ENCODE assay signal across 9 cellular contexts in the genomic region with DNA sequence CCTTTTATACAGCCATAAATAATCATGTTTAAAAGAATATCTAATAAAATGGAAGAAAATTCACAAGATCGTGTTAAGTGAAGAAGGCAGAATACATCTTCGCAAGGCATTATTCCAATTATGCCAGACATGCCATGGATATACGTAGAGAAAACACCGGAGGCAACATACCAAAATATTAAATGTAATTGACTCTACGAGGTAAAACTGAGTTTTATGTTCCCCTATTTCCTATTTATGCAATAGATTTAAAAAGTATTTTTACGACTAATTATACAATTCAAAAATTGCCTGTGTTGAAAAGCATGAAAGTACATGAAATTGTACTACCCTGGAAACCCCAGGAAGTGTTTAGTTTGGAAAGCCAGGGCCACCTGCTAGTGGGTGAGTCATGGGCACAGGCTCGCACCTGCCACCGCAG. TPM values are rescaled to one million over a fixed set of nuclear protein-coding genes. Genes with fewer than 3 reads are reported as not detected.
A peak's percentile ranks its signal among the peaks of the same experiment; 100 is the strongest.
DNase-seq lines count a peak whose midpoint lies in the region; ATAC-seq, FAIRE-seq and TF ChIP-seq lines count a peak whose summit lies in the region.
"Had no signal": no experiment of that assay in that cellular context is flagged by ENCODE, and none has a peak within 500 bp of the region (broad histone marks: within the 10 kb centered on the region; RNA-seq: fewer than 3 reads in every experiment).

No MANE protein-coding gene starts in this region.

- FAIRE-seq in K562 (lab: Jason Lieb, UNC): peak; percentile 79
- FAIRE-seq: TTC549 had no signal

- intact Hi-C loops in K562 (cut with micrococcal nuclease): loop anchor here (2.0 kb wide), 2 partner anchors 33 to 45 kb away; a partner anchor contains a TSS

- TF ChIP-seq EP300 in K562 (IDR thresholded peaks at IDR 0.05; ENCODE audit: low read length): no peak

- no peaks in the 10 kb centered on the region for H3K27me3 ChIP-seq in K562 (ENCODE audit: control insufficient read depth in 2 of 2, insufficient read depth in 2 of 2, low read length in 2 of 2)
- no peaks in the 10 kb centered on the region for H3K27me3 ChIP-seq in mesendoderm (ENCODE audit: insufficient read depth, low read length, poor library complexity)

- no TSS peak for BruUV-seq in K562 (replicated peaks; lab: Mats Ljungman, UMichigan)

- H3K4me3 ChIP-seq in K562 (peak overlapping the region; percentile 79), mesendoderm (ENCODE audit: low read length) (no peak overlapping the region)

- TF ChIP-seq POLR2A in K562 (conservative IDR thresholded peaks at IDR 0.05): no peak

- H3K9me3 ChIP-seq in K562 (replicated peaks; ENCODE audit: control insufficient read depth, insufficient read depth, low read depth, low read length): no peaks in the 10 kb centered on the region

- H3K9me1 ChIP-seq in K562 (ENCODE audit: control insufficient read depth, insufficient read depth, low read length): no peaks in the 10 kb centered on the region

- DNase-seq in DMS153 (lab: John Stamatoyannopoulos, UW): peak; percentile 84
- DNase-seq in HuH-7.5 (ENCODE audit: low spot score): peak; percentile 84
- no peak for DNase-seq in K562 (ENCODE audit: extremely low read depth in 1 of 4, low spot score in 3 of 4)
- DNase-seq in mesendoderm: no peak
- DNase-seq in NCI-H2196 treated with DMSO at 0.1 percent for 48 hours (lab: John Stamatoyannopoulos, UW; ENCODE audit: unreplicated experiment): no peak
- DNase-seq in stimulated activated CD4-positive, alpha-beta T cell treated with anti-CD3 and anti-CD28 coated beads, Interleukin-4, amount 100 ng/mL, for 24 hours: no peak
- DNase-seq in NCI-H446 treated with DMSO at 0.1 percent for 48 hours (lab: John Stamatoyannopoulos, UW): no peak

- no peak overlapping the region for H2AK5ac ChIP-seq in mesendoderm (ENCODE audit: low read length)

- CTCF ChIA-PET in K562 (lab: Yijun Ruan, JAX; ENCODE audit: low intra/inter-chr PET ratio): no interaction called here

- peak overlapping the region; percentile 100 for H3K56ac ChIP-seq in mesendoderm (ENCODE audit: low read length)

- ATAC-seq in K562 (peak; percentile 36), GM18502 (IDR thresholded peaks at IDR 0.05; ENCODE audit: poor library complexity, unreplicated experiment) (no peak)

- POLR2A ChIA-PET in K562 (lab: Yijun Ruan, JAX): interaction anchor here (0.6 to 3.5 kb wide), 9 partner anchors 10 to 885 kb away, joined by 3 to 30 read pairs (median 5); no protein-coding TSS in a partner anchor

- peak overlapping the region; percentile 98 to 99 for H3K9ac ChIP-seq in K562 (ENCODE audit: insufficient read depth in 1 of 2, low read depth in 2 of 2, low read length in 2 of 2)
- H3K9ac ChIP-seq in mesendoderm (ENCODE audit: low read length): peak overlapping the region; percentile 87

- peak overlapping the region; percentile 100 for H3K4me2 ChIP-seq in K562 (ENCODE audit: insufficient read depth, low read length)
- no peak overlapping the region for H3K4me2 ChIP-seq in mesendoderm (ENCODE audit: low read length)

- peaks cover 12% of the 10 kb centered on the region for H3K79me1 ChIP-seq in mesendoderm (ENCODE audit: low read length)

- no peak for TF ChIP-seq CTCF in K562 (IDR thresholded peaks at IDR 0.05 in 2 of 3, conservative IDR thresholded peaks at IDR 0.05 in 1 of 3; ENCODE audit: insufficient read depth in 2 of 3, low read depth in 1 of 3, low read length in 3 of 3)

- H4K8ac ChIP-seq in mesendoderm (ENCODE audit: low read depth, low read length): peak overlapping the region; percentile 42

- no peak overlapping the region for H2BK5ac ChIP-seq in mesendoderm (ENCODE audit: low read length)

- H3K27ac ChIP-seq in K562 (ENCODE audit: extremely low read depth, low read depth, low read length) (peak overlapping the region; percentile 97), mesendoderm (ENCODE audit: low read depth, low read length) (peak overlapping the region; percentile 79)

- H2BK120ac ChIP-seq in mesendoderm (ENCODE audit: low read depth, low read length): no peak overlapping the region

- H3K4me1 ChIP-seq in K562 (replicated peaks in 1 of 2; ENCODE audit: control insufficient read depth in 2 of 2, insufficient read depth in 2 of 2, low read length in 2 of 2) (peaks cover 41 to 45% of the 10 kb centered on the region in 2 experiments), mesendoderm (ENCODE audit: control insufficient read depth, low read depth, low read length) (peaks cover 6% of the 10 kb centered on the region)

- no peak for TF ChIP-seq RAD21 in K562 (CRISPR knock-in tag; conservative IDR thresholded peaks at IDR 0.05 in 1 of 2, IDR thresholded peaks at IDR 0.05 in 1 of 2)

- no peak overlapping the region for H4K5ac ChIP-seq in mesendoderm (ENCODE audit: low read length)

- H3K4ac ChIP-seq in mesendoderm (ENCODE audit: low read depth, low read length): peak overlapping the region; percentile 96

- 41% methylated on average over 8 of the region's 8 CpGs for WGBS in K562 (ENCODE audit: insufficient coverage, low coverage, missing lambda C conversion rate)
- no CpG with 5 or more reads among the region's 8 CpGs for WGBS in mesendoderm (ENCODE audit: extremely low coverage, insufficient coverage, low lambda C conversion rate)

- no peaks in the 10 kb centered on the region; the same call in 1 of the 2 replicates for H4K20me1 ChIP-seq in K562 (replicated peaks; ENCODE audit: control insufficient read depth, insufficient read depth, low read length)

- no peak overlapping the region for H2BK15ac ChIP-seq in mesendoderm (replicated peaks; ENCODE audit: low read depth)

- no peak overlapping the region for H3K23ac ChIP-seq in mesendoderm (ENCODE audit: low read length)

- H3K79me2 ChIP-seq in K562 (ENCODE audit: control insufficient read depth, insufficient read depth, low read length) (peaks cover 46% of the 10 kb centered on the region), mesendoderm (ENCODE audit: control insufficient read depth, insufficient read depth, low read length) (peaks cover 35% of the 10 kb centered on the region)

- H3K18ac ChIP-seq in mesendoderm (ENCODE audit: low read length): peak overlapping the region; percentile 35

- H2AFZ ChIP-seq in K562 (ENCODE audit: low read depth, low read length): peak overlapping the region; percentile 82

- in situ Hi-C loops in K562 (cut with MboI): no loop called here

- H3K36me3 ChIP-seq in K562 (ENCODE audit: control insufficient read depth, insufficient read depth, low read length) (peaks cover 38% of the 10 kb centered on the region), mesendoderm (ENCODE audit: control insufficient read depth, insufficient read depth, low read length) (peaks cover 3% of the 10 kb centered on the region)

RNA-seq across cellular contexts. Expression of a gene that starts 0.9 kb away (rescaled TPM):
- total RNA-seq in K562 (2011; cell fraction: chromatin; rRNA removed; ENCODE audit: low replicate concordance): 109 and 296 TPM in 2 replicates
- 251 and 260 TPM in 2 replicates for total RNA-seq in K562 (2011; cell fraction: nucleolus; rRNA removed)
- 183 and 184 TPM in 2 replicates for total RNA-seq in K562 (2011; cell fraction: nucleoplasm; rRNA removed)
- 212 and 268 TPM in 2 replicates for total RNA-seq in K562 (2014; rRNA removed)
- total RNA-seq in K562 (2014; rRNA removed; fragmentation: Illumina TruSeq; extraction: Trizol): 46.9 and 56.8 TPM in 2 replicates
- total RNA-seq in K562 (2015; rRNA removed; fragmentation: Illumina TruSeq; extraction: Trizol): 94.0 and 99.6 TPM in 2 replicates
- 277 and 283 TPM in 2 replicates for total RNA-seq in K562 (2021)
- 130 and 189 TPM in 2 replicates for polyA plus RNA-seq in K562 (2011; rRNA removed)
- polyA plus RNA-seq in K562 (2011; cell fraction: cytosol; rRNA removed): 210 and 322 TPM in 2 replicates
- polyA plus RNA-seq in K562 (2011; cell fraction: nucleus; rRNA removed): 461 and 543 TPM in 2 replicates
- 186 and 202 TPM in 2 replicates for polyA plus RNA-seq in K562 (2012)
- polyA plus RNA-seq in K562 (2014; fragmentation: Illumina TruSeq; extraction: Trizol): 94.3 and 120 TPM in 2 replicates
- polyA plus RNA-seq in K562 (2014; fragmentation: Nextera tagmentation; extraction: Ambion mirVana): 10 to 100 TPM in 1 of 2 experiments, 1 to 10 TPM in 1; 8.1 to 11.0 TPM
- polyA plus RNA-seq in K562 (2014; rRNA removed): 209 and 237 TPM in 2 replicates
- polyA minus RNA-seq in K562 (2011; rRNA and poly(A)+ RNA removed): 65.6 and 71.9 TPM in 2 replicates
- 96.6 and 122 TPM in 2 replicates for polyA minus RNA-seq in K562 (2011; cell fraction: cytosol; rRNA and poly(A)+ RNA removed)
- 81.0 and 130 TPM in 2 replicates for polyA minus RNA-seq in K562 (2011; cell fraction: nucleus; rRNA and poly(A)+ RNA removed)
- polyA plus RNA-seq in mesendoderm (2013, experiment 1 of 2): 47.8 TPM
- 51.6 TPM for polyA plus RNA-seq in mesendoderm (2013, experiment 2 of 2)

RNA-seq across cellular contexts. Expression of a gene that starts 11.4 kb away (rescaled TPM):
- total RNA-seq in K562 (2011; cell fraction: chromatin; rRNA removed; ENCODE audit: low replicate concordance): 3.1 and 10.5 TPM in 2 replicates
- total RNA-seq in K562 (2011; cell fraction: nucleolus; rRNA removed): 12.0 and 14.7 TPM in 2 replicates
- 5.9 TPM in 2 replicates for total RNA-seq in K562 (2011; cell fraction: nucleoplasm; rRNA removed)
- total RNA-seq in K562 (2014; rRNA removed): 18.6 and 21.8 TPM in 2 replicates
- 1.1 and 1.8 TPM in 2 replicates for total RNA-seq in K562 (2014; rRNA removed; fragmentation: Illumina TruSeq; extraction: Trizol)
- total RNA-seq in K562 (2015; rRNA removed; fragmentation: Illumina TruSeq; extraction: Trizol): 5.5 and 5.7 TPM in 2 replicates
- total RNA-seq in K562 (2021): 18.7 and 19.2 TPM in 2 replicates
- 4.9 and 8.3 TPM in 2 replicates for polyA plus RNA-seq in K562 (2011; rRNA removed)
- 7.9 and 29.5 TPM in 2 replicates for polyA plus RNA-seq in K562 (2011; cell fraction: cytosol; rRNA removed)
- 9.1 and 15.1 TPM in 2 replicates for polyA plus RNA-seq in K562 (2011; cell fraction: nucleus; rRNA removed)
- 11.8 and 13.9 TPM in 2 replicates for polyA plus RNA-seq in K562 (2012)
- polyA plus RNA-seq in K562 (2014; fragmentation: Illumina TruSeq; extraction: Trizol): 1.5 and 3.5 TPM in 2 replicates
- polyA plus RNA-seq in K562 (2014; fragmentation: Nextera tagmentation; extraction: Ambion mirVana): under 1 TPM; 0.04 to 0.20 TPM
- 13.1 and 13.2 TPM in 2 replicates for polyA plus RNA-seq in K562 (2014; rRNA removed)
- polyA minus RNA-seq in K562 (2011; rRNA and poly(A)+ RNA removed): 1.3 and 1.6 TPM in 2 replicates
- 7.2 and 17.1 TPM in 2 replicates for polyA minus RNA-seq in K562 (2011; cell fraction: cytosol; rRNA and poly(A)+ RNA removed)
- 4.3 and 5.3 TPM in 2 replicates for polyA minus RNA-seq in K562 (2011; cell fraction: nucleus; rRNA and poly(A)+ RNA removed)
- polyA plus RNA-seq in mesendoderm (2013, experiment 1 of 2): 4.2 TPM
- 4.2 TPM for polyA plus RNA-seq in mesendoderm (2013, experiment 2 of 2)

RNA-seq across cellular contexts. Expression of a gene that starts 26.3 kb away (rescaled TPM):
- total RNA-seq in K562 (2011; cell fraction: chromatin; rRNA removed; ENCODE audit: low replicate concordance): not detected in 2 replicates
- total RNA-seq in K562 (2011; cell fraction: nucleolus; rRNA removed): not detected in 2 replicates
- not detected in 2 replicates for total RNA-seq in K562 (2011; cell fraction: nucleoplasm; rRNA removed)
- total RNA-seq in K562 (2014; rRNA removed): not detected in 2 replicates
- not detected in 2 replicates for total RNA-seq in K562 (2014; rRNA removed; fragmentation: Illumina TruSeq; extraction: Trizol)
- not detected in 2 replicates for total RNA-seq in K562 (2015; rRNA removed; fragmentation: Illumina TruSeq; extraction: Trizol)
- 1.7 and 1.8 TPM in 2 replicates for total RNA-seq in K562 (2021)
- 0.11 TPM in 1 of 2 replicates, not detected in the other for polyA plus RNA-seq in K562 (2011; rRNA removed)
- polyA plus RNA-seq in K562 (2011; cell fraction: cytosol; rRNA removed): 0.51 and 0.55 TPM in 2 replicates
- polyA plus RNA-seq in K562 (2011; cell fraction: nucleus; rRNA removed): 0.13 and 0.26 TPM in 2 replicates
- 0.21 and 0.33 TPM in 2 replicates for polyA plus RNA-seq in K562 (2012)
- not detected in 2 replicates for polyA plus RNA-seq in K562 (2014; fragmentation: Illumina TruSeq; extraction: Trizol)
- polyA plus RNA-seq in K562 (2014; fragmentation: Nextera tagmentation; extraction: Ambion mirVana): not detected
- polyA plus RNA-seq in K562 (2014; rRNA removed): 0.23 TPM in 1 of 2 replicates, not detected in the other
- not detected in 2 replicates for polyA minus RNA-seq in K562 (2011; rRNA and poly(A)+ RNA removed)
- polyA minus RNA-seq in K562 (2011; cell fraction: cytosol; rRNA and poly(A)+ RNA removed): not detected in 2 replicates
- not detected in 2 replicates for polyA minus RNA-seq in K562 (2011; cell fraction: nucleus; rRNA and poly(A)+ RNA removed)
- polyA plus RNA-seq in mesendoderm (2013, experiment 1 of 2): 54.9 TPM
- polyA plus RNA-seq in mesendoderm (2013, experiment 2 of 2): 57.8 TPM

RNA-seq across cellular contexts. Expression of a gene that starts 44.3 kb away (rescaled TPM):
- 118 and 124 TPM in 2 replicates for total RNA-seq in K562 (2011; cell fraction: chromatin; rRNA removed; ENCODE audit: low replicate concordance)
- 77.7 and 87.2 TPM in 2 replicates for total RNA-seq in K562 (2011; cell fraction: nucleolus; rRNA removed)
- total RNA-seq in K562 (2011; cell fraction: nucleoplasm; rRNA removed): 81.8 and 110 TPM in 2 replicates
- total RNA-seq in K562 (2014; rRNA removed) (12.1 and 12.9 TPM in 2 replicates), K562 (2014; rRNA removed; fragmentation: Illumina TruSeq; extraction: Trizol) (14.2 and 16.9 TPM in 2 replicates), K562 (2015; rRNA removed; fragmentation: Illumina TruSeq; extraction: Trizol) (14.8 and 16.8 TPM in 2 replicates), K562 (2021) (10.0 and 10.8 TPM in 2 replicates)
- polyA plus RNA-seq in K562 (2011; rRNA removed) (28.1 and 35.4 TPM in 2 replicates), K562 (2014; fragmentation: Illumina TruSeq; extraction: Trizol) (12.2 and 13.4 TPM in 2 replicates), K562 (2014; fragmentation: Nextera tagmentation; extraction: Ambion mirVana) (10 to 100 TPM in 1 of 2 experiments, 1 to 10 TPM in 1; 9.0 to 13.3 TPM), K562 (2014; rRNA removed) (14.9 and 16.9 TPM in 2 replicates)
- polyA plus RNA-seq in K562 (2011; cell fraction: cytosol; rRNA removed): 13.0 and 26.1 TPM in 2 replicates
- 30.3 and 45.3 TPM in 2 replicates for polyA plus RNA-seq in K562 (2011; cell fraction: nucleus; rRNA removed)
- 13.2 and 18.9 TPM in 2 replicates for polyA plus RNA-seq in K562 (2012)
- polyA minus RNA-seq in K562 (2011; rRNA and poly(A)+ RNA removed): 61.6 and 72.6 TPM in 2 replicates
- 16.9 and 22.1 TPM in 2 replicates for polyA minus RNA-seq in K562 (2011; cell fraction: cytosol; rRNA and poly(A)+ RNA removed)
- 75.1 and 126 TPM in 2 replicates for polyA minus RNA-seq in K562 (2011; cell fraction: nucleus; rRNA and poly(A)+ RNA removed)
- polyA plus RNA-seq in mesendoderm (2013, experiment 1 of 2): not detected
- polyA plus RNA-seq in mesendoderm (2013, experiment 2 of 2): 0.06 TPM

RNA-seq across cellular contexts. Expression of a gene that starts 44.5 kb away (rescaled TPM):
- 114 and 182 TPM in 2 replicates for total RNA-seq in K562 (2011; cell fraction: chromatin; rRNA removed; ENCODE audit: low replicate concordance)
- 129 and 134 TPM in 2 replicates for total RNA-seq in K562 (2011; cell fraction: nucleolus; rRNA removed)
- 113 and 123 TPM in 2 replicates for total RNA-seq in K562 (2011; cell fraction: nucleoplasm; rRNA removed)
- 55.2 and 67.6 TPM in 2 replicates for total RNA-seq in K562 (2014; rRNA removed)
- 16.8 and 18.7 TPM in 2 replicates for total RNA-seq in K562 (2014; rRNA removed; fragmentation: Illumina TruSeq; extraction: Trizol)
- 35.2 and 37.8 TPM in 2 replicates for total RNA-seq in K562 (2015; rRNA removed; fragmentation: Illumina TruSeq; extraction: Trizol)
- 49.5 and 50.6 TPM in 2 replicates for total RNA-seq in K562 (2021)
- 54.3 and 76.9 TPM in 2 replicates for polyA plus RNA-seq in K562 (2011; rRNA removed)
- polyA plus RNA-seq in K562 (2011; cell fraction: cytosol; rRNA removed): 138 and 194 TPM in 2 replicates
- polyA plus RNA-seq in K562 (2011; cell fraction: nucleus; rRNA removed): 125 and 205 TPM in 2 replicates
- 81.4 and 86.4 TPM in 2 replicates for polyA plus RNA-seq in K562 (2012)
- polyA plus RNA-seq in K562 (2014; fragmentation: Illumina TruSeq; extraction: Trizol): 18.4 and 35.6 TPM in 2 replicates
- polyA plus RNA-seq in K562 (2014; fragmentation: Nextera tagmentation; extraction: Ambion mirVana): 1 to 10 TPM; 1.3 to 1.7 TPM
- 42.0 and 46.5 TPM in 2 replicates for polyA plus RNA-seq in K562 (2014; rRNA removed)
- polyA minus RNA-seq in K562 (2011; rRNA and poly(A)+ RNA removed): 44.8 and 55.6 TPM in 2 replicates
- 94.8 and 130 TPM in 2 replicates for polyA minus RNA-seq in K562 (2011; cell fraction: cytosol; rRNA and poly(A)+ RNA removed)
- polyA minus RNA-seq in K562 (2011; cell fraction: nucleus; rRNA and poly(A)+ RNA removed): 89.0 and 106 TPM in 2 replicates
- polyA plus RNA-seq in mesendoderm (2013, experiment 1 of 2): 0.42 TPM
- 0.27 TPM for polyA plus RNA-seq in mesendoderm (2013, experiment 2 of 2)

Comparison
In these comparisons a context has a peak if more than half of its experiments do, and no peak if none do; other contexts are left out.
1. DNase-seq: peak in DMS153 (single experiment) and HuH-7.5 (single experiment); none in K562 (0 of 4), mesendoderm (single experiment), NCI-H2196 treated with DMSO at 0.1 percent for 48 hours (single experiment), stimulated activated CD4-positive, alpha-beta T cell treated with anti-CD3 and anti-CD28 coated beads, Interleukin-4, amount 100 ng/mL, for 24 hours (single experiment) and NCI-H446 treated with DMSO at 0.1 percent for 48 hours (single experiment).